In genomic region chr14:65769151-65769550, GRCh38 we compare ENCODE assay signal across 22 cellular contexts.
"Had no signal": no experiment of that assay in that cellular context is flagged by ENCODE, and none has a peak within 500 bp of the region (broad histone marks: within the 10 kb centered on the region; RNA-seq: fewer than 3 reads in every experiment).

No MANE protein-coding gene starts in this region.

- H3K27ac Mint-ChIP-seq: natural killer cell treated with Interleukin-12 subunit alpha and Interleukin-12 subunit beta and Interleukin-15 and Interleukin-18, amount 100 ng/mL, for 72 hours; neural progenitor cell had no signal

- H3K4me1 ChIP-seq: foreskin keratinocyte, neural progenitor cell, prostate gland had no signal

- DNase-seq: colonic mucosa; dermis blood vessel endothelial cell; esophagus squamous epithelium; foreskin keratinocyte; left colon; left ventricle myocardium superior; mesenchymal stem cell; midbrain; pancreas; small intestine; stimulated activated CD4-positive, alpha-beta T cell treated with anti-CD3 and anti-CD28 coated beads, Interleukin-12 subunit alpha, Interleukin-12 subunit beta, amount 100 ng/mL, for 4 hours; stimulated activated naive CD4-positive, alpha-beta T cell; stomach; substantia nigra; transverse colon had no signal

- H3K36me3 Mint-ChIP-seq: natural killer cell treated with Interleukin-12 subunit alpha and Interleukin-12 subunit beta and Interleukin-15 and Interleukin-18, amount 100 ng/mL, for 72 hours; neural progenitor cell had no signal

- ATAC-seq: foreskin keratinocyte; left colon; left ventricle myocardium superior; natural killer cell treated with Interleukin-12 subunit alpha and Interleukin-12 subunit beta and Interleukin-15 and Interleukin-18, amount 100 ng/mL, for 72 hours; pancreas; sciatic nerve had no signal

- H3K4me3 Mint-ChIP-seq: natural killer cell treated with Interleukin-12 subunit alpha and Interleukin-12 subunit beta and Interleukin-15 and Interleukin-18, amount 100 ng/mL, for 72 hours; neural progenitor cell had no signal

- H3K27ac ChIP-seq: colonic mucosa, esophagus squamous epithelium, foreskin keratinocyte, hepatocyte, neural progenitor cell, pancreas, prostate gland, stomach, thoracic aorta, transverse colon had no signal

- H3K4me3 ChIP-seq: colonic mucosa, esophagus squamous epithelium, hepatocyte, lung, neural progenitor cell, pancreas, prostate gland, stomach, thoracic aorta, transverse colon had no signal

- H3K9me3 ChIP-seq: colonic mucosa, esophagus squamous epithelium, pancreas, prostate gland, stomach, thoracic aorta, transverse colon had no signal

- H3K9me3 Mint-ChIP-seq: natural killer cell treated with Interleukin-12 subunit alpha and Interleukin-12 subunit beta and Interleukin-15 and Interleukin-18, amount 100 ng/mL, for 72 hours had no signal

- H3K27me3 ChIP-seq: colonic mucosa, neural progenitor cell, pancreas, stomach, transverse colon had no signal

- H3K4me1 Mint-ChIP-seq: neural progenitor cell had no signal

- H3K36me3 ChIP-seq: colonic mucosa, esophagus squamous epithelium, neural progenitor cell, pancreas, prostate gland, stomach, thoracic aorta, transverse colon had no signal
